18 cellular contexts compared by ENCODE assay signal in the genomic region with DNA sequence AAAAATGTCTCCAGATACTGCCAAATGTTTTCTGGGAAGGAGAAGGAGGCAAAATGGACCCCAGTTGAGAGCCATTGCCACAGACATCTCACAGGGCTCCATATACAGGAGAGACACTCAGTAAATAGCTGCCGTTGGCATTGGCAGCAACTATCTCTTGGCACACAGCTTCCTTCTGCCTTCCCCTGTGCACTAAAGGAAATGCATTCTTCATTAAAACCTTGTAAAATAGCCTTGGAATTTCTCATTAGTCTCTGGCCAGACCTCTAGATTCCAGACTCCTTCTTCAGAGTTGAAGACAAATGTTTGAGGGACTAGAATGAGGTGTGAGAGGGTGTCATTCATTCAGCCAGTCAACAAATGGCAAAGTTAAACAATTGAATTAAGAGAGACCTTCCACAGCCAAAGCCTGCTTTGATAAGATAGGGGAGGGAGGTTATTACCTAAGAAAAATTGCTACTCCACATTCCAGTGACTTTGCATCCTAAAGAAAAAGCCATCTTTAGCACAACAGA.
"Had no signal": no experiment of that assay in that cellular context is flagged by ENCODE, and none has a peak within 500 bp of the region (broad histone marks: within the 10 kb centered on the region; RNA-seq: fewer than 3 reads in every experiment).

No MANE protein-coding gene starts in this region.

- H2AFZ ChIP-seq: neural progenitor cell had no signal

- H3K27me3 ChIP-seq: colonic mucosa, gastrocnemius medialis, neural progenitor cell, ovary, right atrium auricular region, sigmoid colon had no signal

- H3K4me3 ChIP-seq: colonic mucosa, gastrocnemius medialis, neural progenitor cell, ovary, right atrium auricular region, sigmoid colon had no signal

- H3K27ac ChIP-seq: colonic mucosa, gastrocnemius medialis, neural progenitor cell, ovary, right atrium auricular region, sigmoid colon had no signal

- H3K9ac ChIP-seq: neural progenitor cell had no signal

- ATAC-seq: esophagus mucosa; gastrocnemius medialis; left lobe of liver; natural killer cell treated with Interleukin-12 subunit alpha and Interleukin-12 subunit beta and Interleukin-15 and Interleukin-18, amount 100 ng/mL, for 72 hours had no signal

- H3K9me3 ChIP-seq: colonic mucosa, gastrocnemius medialis, ovary, right atrium auricular region had no signal

- H3K4me2 ChIP-seq: neural progenitor cell had no signal

- H3K4me1 ChIP-seq: colonic mucosa, gastrocnemius medialis, neural progenitor cell, right atrium auricular region, sigmoid colon had no signal

- DNase-seq: colonic mucosa; dermis blood vessel endothelial cell; gastrocnemius medialis; glutamatergic neuron; islet precursor cell; midbrain; nucleus accumbens; ovary; sigmoid colon; small intestine; stimulated activated CD4-positive, alpha-beta T cell treated with anti-CD3 and anti-CD28 coated beads, Interleukin-12 subunit alpha, Interleukin-12 subunit beta, amount 100 ng/mL, for 4 hours; stimulated activated naive CD4-positive, alpha-beta T cell treated with Interleukin-2 at 50 U/mL for 16 hours; trophoblast cell had no signal

- H3K36me3 ChIP-seq: colonic mucosa, gastrocnemius medialis, neural progenitor cell, ovary, right atrium auricular region, sigmoid colon had no signal
